Comparison of ENCODE assay signal across 1 cellular context in the genomic region with DNA sequence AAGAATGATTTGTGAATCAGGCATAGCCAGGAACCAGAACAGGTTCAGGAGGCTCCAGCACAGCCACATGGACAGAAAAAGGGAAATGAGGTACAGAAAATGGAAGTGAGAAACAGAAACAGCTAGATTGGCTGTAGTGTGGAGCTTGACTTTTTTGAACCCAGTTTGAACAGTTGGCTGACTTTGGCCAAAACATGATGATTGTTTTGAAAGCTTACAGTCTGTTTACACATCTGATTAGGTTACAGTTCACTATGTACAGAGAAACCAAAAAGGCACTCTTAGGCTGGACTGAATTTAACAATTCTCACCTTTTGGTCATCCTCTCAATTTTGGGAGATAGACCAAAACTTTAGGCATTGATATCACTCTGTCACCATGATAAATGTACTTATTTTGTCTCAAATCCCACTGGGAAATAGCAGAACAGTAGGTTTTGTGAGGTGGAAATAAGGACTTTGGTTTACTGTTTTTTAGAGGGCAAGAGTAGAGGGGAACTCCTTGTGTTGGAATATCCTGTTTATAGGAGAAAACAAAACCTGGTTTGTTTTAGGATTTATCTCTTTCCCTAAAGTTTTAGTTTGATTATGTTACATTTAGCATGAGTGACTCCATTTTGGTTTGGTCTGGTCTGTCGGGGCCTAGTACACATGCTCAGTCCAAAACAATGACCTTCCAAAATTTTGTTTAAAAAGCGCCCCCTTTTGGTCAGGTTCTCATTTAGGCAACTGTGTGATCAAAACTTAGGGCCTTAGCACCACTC.
TF ChIP-seq lines count a peak whose summit lies in the region.

No MANE protein-coding gene starts in this region.

TF ChIP-seq in liver, 16 proteins besides CTCF, POLR2A, EP300 and RAD21 (continued from another document):
- TF ChIP-seq, protein P1, sequence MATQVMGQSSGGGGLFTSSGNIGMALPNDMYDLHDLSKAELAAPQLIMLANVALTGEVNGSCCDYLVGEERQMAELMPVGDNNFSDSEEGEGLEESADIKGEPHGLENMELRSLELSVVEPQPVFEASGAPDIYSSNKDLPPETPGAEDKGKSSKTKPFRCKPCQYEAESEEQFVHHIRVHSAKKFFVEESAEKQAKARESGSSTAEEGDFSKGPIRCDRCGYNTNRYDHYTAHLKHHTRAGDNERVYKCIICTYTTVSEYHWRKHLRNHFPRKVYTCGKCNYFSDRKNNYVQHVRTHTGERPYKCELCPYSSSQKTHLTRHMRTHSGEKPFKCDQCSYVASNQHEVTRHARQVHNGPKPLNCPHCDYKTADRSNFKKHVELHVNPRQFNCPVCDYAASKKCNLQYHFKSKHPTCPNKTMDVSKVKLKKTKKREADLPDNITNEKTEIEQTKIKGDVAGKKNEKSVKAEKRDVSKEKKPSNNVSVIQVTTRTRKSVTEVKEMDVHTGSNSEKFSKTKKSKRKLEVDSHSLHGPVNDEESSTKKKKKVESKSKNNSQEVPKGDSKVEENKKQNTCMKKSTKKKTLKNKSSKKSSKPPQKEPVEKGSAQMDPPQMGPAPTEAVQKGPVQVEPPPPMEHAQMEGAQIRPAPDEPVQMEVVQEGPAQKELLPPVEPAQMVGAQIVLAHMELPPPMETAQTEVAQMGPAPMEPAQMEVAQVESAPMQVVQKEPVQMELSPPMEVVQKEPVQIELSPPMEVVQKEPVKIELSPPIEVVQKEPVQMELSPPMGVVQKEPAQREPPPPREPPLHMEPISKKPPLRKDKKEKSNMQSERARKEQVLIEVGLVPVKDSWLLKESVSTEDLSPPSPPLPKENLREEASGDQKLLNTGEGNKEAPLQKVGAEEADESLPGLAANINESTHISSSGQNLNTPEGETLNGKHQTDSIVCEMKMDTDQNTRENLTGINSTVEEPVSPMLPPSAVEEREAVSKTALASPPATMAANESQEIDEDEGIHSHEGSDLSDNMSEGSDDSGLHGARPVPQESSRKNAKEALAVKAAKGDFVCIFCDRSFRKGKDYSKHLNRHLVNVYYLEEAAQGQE (IDR thresholded peaks at IDR 0.05), result peak; percentile 53
